ENCODE assay signal across 26 cellular contexts in the genomic region with DNA sequence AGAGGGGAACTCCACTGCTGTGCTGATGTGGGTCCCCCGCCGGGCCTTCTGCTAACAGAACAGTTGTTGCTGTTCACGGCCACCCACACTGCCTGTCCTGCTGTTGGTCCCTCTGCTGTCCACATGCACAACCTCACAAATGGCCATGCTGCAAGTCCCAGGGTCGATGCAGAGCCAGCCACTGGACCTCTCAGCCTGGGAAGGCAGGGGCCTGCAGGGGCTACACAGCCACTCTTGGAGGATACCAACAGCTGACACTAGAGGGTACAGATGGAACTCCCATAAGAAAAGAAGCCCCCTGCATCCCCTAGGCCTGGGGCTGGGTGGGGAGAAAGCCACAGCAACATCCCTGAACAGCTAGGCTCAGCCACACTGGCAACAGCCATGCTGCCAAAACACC.
"Had no signal": no experiment of that assay in that cellular context is flagged by ENCODE, and none has a peak within 500 bp of the region (broad histone marks: within the 10 kb centered on the region; RNA-seq: fewer than 3 reads in every experiment).

No MANE protein-coding gene starts in this region.

- H3K4me1 Mint-ChIP-seq: activated naive CD4-positive, alpha-beta T cell treated with anti-CD3 and anti-CD28 coated beads, Interleukin-2, amount 50 U/mL, for 24 hours; activated naive CD8-positive, alpha-beta T cell treated with anti-CD3 and anti-CD28 coated beads for 36 hours; activated naive CD8-positive, alpha-beta T cell treated with anti-CD3 and anti-CD28 coated beads, Interleukin-2, amount 50 U/mL, for 24 hours had no signal

- H3K27ac ChIP-seq: adrenal gland, body of pancreas, esophagus muscularis mucosa, foreskin keratinocyte, gastrocnemius medialis, heart left ventricle had no signal

- DNase-seq: activated CD4-positive, alpha-beta T cell treated with anti-CD3 and anti-CD28 coated beads for 48 hours; activated CD4-positive, alpha-beta T cell treated with anti-CD3 and anti-CD28 coated beads, Interleukin-2, amount 50 U/mL, for 1 hour; activated CD4-positive, alpha-beta T cell treated with anti-CD3 and anti-CD28 coated beads, Interleukin-2, amount 50 U/mL, for 48 hours; activated CD8-positive, alpha-beta memory T cell treated with anti-CD3 and anti-CD28 coated beads for 24 hours; activated CD8-positive, alpha-beta T cell treated with anti-CD3 and anti-CD28 coated beads for 36 hours; activated effector memory CD4-positive, alpha-beta T cell treated with anti-CD3 and anti-CD28 coated beads, Interleukin-2, amount 50 U/mL, for 16 hours; activated naive CD4-positive, alpha-beta T cell treated with anti-CD3 and anti-CD28 coated beads for 36 hours; activated naive CD8-positive, alpha-beta T cell treated with anti-CD3 and anti-CD28 coated beads for 36 hours; activated naive CD8-positive, alpha-beta T cell treated with anti-CD3 and anti-CD28 coated beads, Interleukin-2, amount 50 U/mL, for 24 hours; activated T-cell treated with anti-CD3 and anti-CD28 coated beads, Interleukin-2, amount 50 U/mL, for 4 hours; adrenal gland; amygdala; aorta; body of pancreas; caudate nucleus; effector CD4-positive, alpha-beta T cell; effector memory CD8-positive, alpha-beta T cell; erythroblast; foreskin keratinocyte; gastrocnemius medialis; glutamatergic neuron; T-helper 2 cell had no signal

- ATAC-seq: activated CD8-positive, alpha-beta T cell treated with anti-CD3 and anti-CD28 coated beads for 36 hours; activated naive CD8-positive, alpha-beta T cell treated with anti-CD3 and anti-CD28 coated beads, Interleukin-2, amount 50 U/mL, for 24 hours; activated T-cell treated with anti-CD3 and anti-CD28 coated beads, Interleukin-2, amount 50 U/mL, for 4 hours; body of pancreas; effector memory CD8-positive, alpha-beta T cell; foreskin keratinocyte; gastrocnemius medialis had no signal

- H3K27me3 ChIP-seq: adrenal gland, body of pancreas, esophagus muscularis mucosa, gastrocnemius medialis, heart left ventricle had no signal

- H3K27ac Mint-ChIP-seq: activated CD8-positive, alpha-beta T cell treated with anti-CD3 and anti-CD28 coated beads for 36 hours; activated naive CD4-positive, alpha-beta T cell treated with anti-CD3 and anti-CD28 coated beads for 36 hours; activated naive CD4-positive, alpha-beta T cell treated with anti-CD3 and anti-CD28 coated beads, Interleukin-2, amount 50 U/mL, for 24 hours; activated naive CD8-positive, alpha-beta T cell treated with anti-CD3 and anti-CD28 coated beads for 36 hours; activated naive CD8-positive, alpha-beta T cell treated with anti-CD3 and anti-CD28 coated beads, Interleukin-2, amount 50 U/mL, for 24 hours; activated T-helper 2 cell treated with anti-CD3 and anti-CD28 coated beads, Interferon-gamma antibody, Interleukin-2, Interleukin-4, amounts not matched to agents 10 μg/mL and 5 μg/mL and 100 μg/mL, durations not matched to agents 14 hours and 24 hours and 36 hours; effector memory CD8-positive, alpha-beta T cell had no signal

- H3K36me3 ChIP-seq: adrenal gland, esophagus muscularis mucosa, gastrocnemius medialis, heart left ventricle had no signal

- H3K27me3 Mint-ChIP-seq: activated CD8-positive, alpha-beta T cell treated with anti-CD3 and anti-CD28 coated beads for 36 hours; activated naive CD4-positive, alpha-beta T cell treated with anti-CD3 and anti-CD28 coated beads, Interleukin-2, amount 50 U/mL, for 24 hours; activated naive CD8-positive, alpha-beta T cell treated with anti-CD3 and anti-CD28 coated beads for 36 hours had no signal

- H3K4me3 Mint-ChIP-seq: activated CD8-positive, alpha-beta T cell treated with anti-CD3 and anti-CD28 coated beads for 36 hours; activated naive CD4-positive, alpha-beta T cell treated with anti-CD3 and anti-CD28 coated beads for 36 hours; activated naive CD4-positive, alpha-beta T cell treated with anti-CD3 and anti-CD28 coated beads, Interleukin-2, amount 50 U/mL, for 24 hours; activated naive CD8-positive, alpha-beta T cell treated with anti-CD3 and anti-CD28 coated beads for 36 hours; activated naive CD8-positive, alpha-beta T cell treated with anti-CD3 and anti-CD28 coated beads, Interleukin-2, amount 50 U/mL, for 24 hours; activated T-cell treated with anti-CD3 and anti-CD28 coated beads, Interleukin-2, amount 50 U/mL, for 4 hours; effector memory CD8-positive, alpha-beta T cell had no signal

- H3K4me1 ChIP-seq: adrenal gland, body of pancreas, esophagus muscularis mucosa, foreskin keratinocyte, gastrocnemius medialis, heart left ventricle had no signal

- H3K4me3 ChIP-seq: adrenal gland, body of pancreas, esophagus muscularis mucosa, gastrocnemius medialis, heart left ventricle had no signal
